In genomic region chr12:114695305-114695592, GRCh38 we compare ENCODE assay signal across 26 cellular contexts. TPM values are rescaled to one million over a fixed set of nuclear protein-coding genes. Genes with fewer than 3 reads are reported as not detected.
"Had no signal": no experiment of that assay in that cellular context is flagged by ENCODE, and none has a peak within 500 bp of the region (broad histone marks: within the 10 kb centered on the region; RNA-seq: fewer than 3 reads in every experiment).

No MANE protein-coding gene starts in this region.

- H3K27ac ChIP-seq: Peyer's patch, SK-N-MC, VCaP had no signal

- H3K36me3 Mint-ChIP-seq: activated naive CD8-positive, alpha-beta T cell; brain had no signal

- ATAC-seq: activated T-helper 17 cell treated with anti-CD3 and anti-CD28 coated beads, Interleukin-2, amount 50 U/mL, for 72 hours; K562 had no signal

- H3K4me3 ChIP-seq: K562, Peyer's patch, SK-N-MC had no signal

- H3K9me3 Mint-ChIP-seq: activated CD4-positive, alpha-beta memory T cell treated with anti-CD3 and anti-CD28 coated beads, Interleukin-2, amount 10 ng/mL, durations not matched to agents 7 days and 5 days; activated naive CD4-positive, alpha-beta T cell treated with anti-CD3 and anti-CD28 coated beads for 36 hours; activated T-helper 17 cell treated with anti-CD3 and anti-CD28 coated beads, Interleukin-2, amount 50 U/mL, for 72 hours had no signal

- H3K9me3 ChIP-seq: Peyer's patch had no signal

- H3K4me1 Mint-ChIP-seq: activated CD4-positive, alpha-beta memory T cell treated with anti-CD3 and anti-CD28 coated beads, Interleukin-2, amount 10 ng/mL, durations not matched to agents 7 days and 5 days; activated T-helper 17 cell treated with anti-CD3 and anti-CD28 coated beads, Interleukin-2, amount 50 U/mL, for 72 hours had no signal

- H3K27ac Mint-ChIP-seq: activated CD4-positive, alpha-beta memory T cell treated with anti-CD3 and anti-CD28 coated beads, Interleukin-2, amount 10 ng/mL, durations not matched to agents 7 days and 5 days; activated naive CD4-positive, alpha-beta T cell treated with anti-CD3 and anti-CD28 coated beads for 36 hours; activated naive CD8-positive, alpha-beta T cell; activated T-helper 17 cell treated with anti-CD3 and anti-CD28 coated beads, Interleukin-2, amount 50 U/mL, for 72 hours; brain had no signal

- DNase-seq: activated CD4-positive, alpha-beta memory T cell treated with anti-CD3 and anti-CD28 coated beads, Interleukin-2, amount 10 ng/mL, durations not matched to agents 7 days and 5 days; activated CD4-positive, alpha-beta T cell treated with anti-CD3 and anti-CD28 coated beads, Interleukin-2, amount 50 U/mL, for 1 hour; activated CD4-positive, CD25-positive, alpha-beta regulatory T cell; activated gamma-delta T cell; activated naive CD4-positive, alpha-beta T cell treated with anti-CD3 and anti-CD28 coated beads for 36 hours; activated T-cell treated with anti-CD3 and anti-CD28 coated beads for 4 hours; activated T-cell treated with anti-CD3 and anti-CD28 coated beads, Interleukin-2, amount 50 U/mL, for 48 hours; amygdala; Karpas-422; MM.1S; NCI-H1105; NCI-H1436; NCI-H1694 treated with DMSO at 0.1 percent for 48 hours; NCI-H2029 treated with DMSO at 0.1 percent for 48 hours; NCI-H446; NCI-H524; Peyer's patch; T-helper 1 cell had no signal

- H3K4me3 Mint-ChIP-seq: activated CD4-positive, alpha-beta memory T cell treated with anti-CD3 and anti-CD28 coated beads, Interleukin-2, amount 10 ng/mL, durations not matched to agents 7 days and 5 days; activated naive CD4-positive, alpha-beta T cell treated with anti-CD3 and anti-CD28 coated beads for 36 hours; activated naive CD8-positive, alpha-beta T cell; activated T-helper 17 cell treated with anti-CD3 and anti-CD28 coated beads, Interleukin-2, amount 50 U/mL, for 72 hours; brain had no signal

- H3K36me3 ChIP-seq: Peyer's patch had no signal

RNA-seq across cellular contexts. Expression of gene TBX3, which starts 11.3 kb away (rescaled TPM):
- total RNA-seq: activated CD4-positive, alpha-beta memory T cell treated with anti-CD3 and anti-CD28 coated beads, Interleukin-2, amount 10 ng/mL, durations not matched to agents 7 days and 5 days; activated CD8-positive, alpha-beta memory T cell treated with anti-CD3 and anti-CD28 coated beads for 36 hours; activated naive CD4-positive, alpha-beta T cell treated with anti-CD3 and anti-CD28 coated beads for 36 hours; activated T-helper 17 cell treated with anti-CD3 and anti-CD28 coated beads, Interleukin-2, amount 50 U/mL, for 72 hours; T-helper 2 cell treated with Interferon-gamma antibody and Interleukin-4, amounts not matched to agents 100 ng/mL and 5 ng/mL, for 36 hours had no signal
